ENCODE assay signal across 20 cellular contexts in genomic region chr10:63123963-63124362, GRCh38. TPM values are rescaled to one million over a fixed set of nuclear protein-coding genes. Genes with fewer than 3 reads are reported as not detected.
A peak's percentile ranks its signal among the peaks of the same experiment; 100 is the strongest.
DNase-seq lines count a peak whose midpoint lies in the region; ATAC-seq, FAIRE-seq and TF ChIP-seq lines count a peak whose summit lies in the region.
"Had no signal": no experiment of that assay in that cellular context is flagged by ENCODE, and none has a peak within 500 bp of the region (broad histone marks: within the 10 kb centered on the region; RNA-seq: fewer than 3 reads in every experiment).

No MANE protein-coding gene starts in this region.

- H2AFZ ChIP-seq in K562 (ENCODE audit: low read depth, low read length): no peak overlapping the region

- H3K27me3 ChIP-seq in K562 (ENCODE audit: control insufficient read depth in 2 of 2, insufficient read depth in 2 of 2, low read length in 2 of 2): no peaks in the 10 kb centered on the region
- H3K27me3 ChIP-seq: BLaER1 treated with 17β-estradiol and CSF1 and Interleukin-3, amounts not matched to agents 10 nM and 100 nM had no signal

- in situ Hi-C loops in K562 (cut with MboI): loop anchor here (25.0 kb wide), 1 partner anchor 1362 kb away; no protein-coding TSS in a partner anchor

- intact Hi-C loops in K562 (cut with micrococcal nuclease): no loop called here

- no peaks in the 10 kb centered on the region; a peak in 1 of 5 replicates for H3K4me1 ChIP-seq in K562 (replicated peaks in 1 of 2; ENCODE audit: control insufficient read depth in 2 of 2, insufficient read depth in 2 of 2, low read length in 2 of 2)
- H3K4me1 ChIP-seq: A549; BLaER1 treated with 17β-estradiol and CSF1 and Interleukin-3, amounts not matched to agents 10 nM and 100 nM had no signal

- no peaks in the 10 kb centered on the region for H3K9me3 ChIP-seq in K562 (replicated peaks; ENCODE audit: control insufficient read depth, insufficient read depth, low read depth, low read length)
- H3K9me3 ChIP-seq: A549 had no signal

- CTCF ChIA-PET in K562 (lab: Yijun Ruan, JAX; ENCODE audit: low intra/inter-chr PET ratio): no interaction called here

- no peak for TF ChIP-seq EP300 in K562 (IDR thresholded peaks at IDR 0.05; ENCODE audit: low read length)

- WGBS in K562 (ENCODE audit: insufficient coverage, low coverage, missing lambda C conversion rate): 25% methylated on average over 2 of the region's 2 CpGs

- POLR2A ChIA-PET in K562 (lab: Yijun Ruan, JAX): no interaction called here

- peak; percentile 30 for DNase-seq in activated CD8-positive, alpha-beta memory T cell treated with anti-CD3 and anti-CD28 coated beads for 24 hours
- no peak for DNase-seq in activated CD8-positive, alpha-beta memory T cell treated with anti-CD3 and anti-CD28 coated beads, Interleukin-2, amount 50 U/mL, for 4 hours
- peak; percentile 96 for DNase-seq in amniotic epithelial cell (ENCODE audit: low read depth)
- DNase-seq in K562 (ENCODE audit: extremely low read depth in 1 of 4, low spot score in 3 of 4): no peak
- DNase-seq in islet precursor cell: peak; percentile 67
- DNase-seq: Calu3; CD8-positive, alpha-beta T cell; GDM1; GOT3; H7; HFFc6 had no signal

- no peak overlapping the region for H3K4me3 ChIP-seq in K562
- H3K4me3 ChIP-seq: A549; BLaER1 treated with 17β-estradiol and CSF1 and Interleukin-3, amounts not matched to agents 10 nM and 100 nM had no signal

- H3K4me2 ChIP-seq in K562 (ENCODE audit: insufficient read depth, low read length): no peak overlapping the region
- H3K4me2 ChIP-seq: A549; BLaER1 treated with 17β-estradiol and CSF1 and Interleukin-3, amounts not matched to agents 10 nM and 100 nM had no signal

- no peaks in the 10 kb centered on the region for H4K20me1 ChIP-seq in K562 (replicated peaks; ENCODE audit: control insufficient read depth, insufficient read depth, low read length)
- H4K20me1 ChIP-seq: BLaER1 treated with 17β-estradiol and CSF1 and Interleukin-3, amounts not matched to agents 10 nM and 100 nM had no signal

- TF ChIP-seq CTCF in K562 (IDR thresholded peaks at IDR 0.05 in 2 of 3, conservative IDR thresholded peaks at IDR 0.05 in 1 of 3; ENCODE audit: insufficient read depth in 2 of 3, low read depth in 1 of 3, low read length in 3 of 3): no peak

- H3K79me2 ChIP-seq in K562 (ENCODE audit: control insufficient read depth, insufficient read depth, low read length): no peaks in the 10 kb centered on the region

- no peak for TF ChIP-seq RAD21 in K562 (CRISPR knock-in tag; conservative IDR thresholded peaks at IDR 0.05 in 1 of 2, IDR thresholded peaks at IDR 0.05 in 1 of 2)

- ATAC-seq in K562 (no peak), GM18867 (IDR thresholded peaks at IDR 0.05; ENCODE audit: unreplicated experiment) (no peak), GM21423 (IDR thresholded peaks at IDR 0.05; ENCODE audit: unreplicated experiment) (no peak), HG03095 (IDR thresholded peaks at IDR 0.05; ENCODE audit: unreplicated experiment) (no peak)
- ATAC-seq: A549; CD8-positive, alpha-beta T cell; HCT116 had no signal

- FAIRE-seq in K562 (lab: Jason Lieb, UNC): no peak
- FAIRE-seq: A549, GM12892, GM18507 had no signal

- no peaks in the 10 kb centered on the region for H3K9me1 ChIP-seq in K562 (ENCODE audit: control insufficient read depth, insufficient read depth, low read length)

- H3K36me3 ChIP-seq in K562 (ENCODE audit: control insufficient read depth, insufficient read depth, low read length): no peaks in the 10 kb centered on the region
- H3K36me3 ChIP-seq: BLaER1 treated with 17β-estradiol and CSF1 and Interleukin-3, amounts not matched to agents 10 nM and 100 nM had no signal

- no peak overlapping the region for H3K27ac ChIP-seq in K562 (ENCODE audit: extremely low read depth, low read depth, low read length)
- H3K27ac ChIP-seq: 22Rv1; A549; BLaER1 treated with 17β-estradiol and CSF1 and Interleukin-3, amounts not matched to agents 10 nM and 100 nM had no signal

- no peak for TF ChIP-seq POLR2A in K562 (conservative IDR thresholded peaks at IDR 0.05)

- no TSS peak for BruUV-seq in K562 (replicated peaks; lab: Mats Ljungman, UMichigan)

- H3K9ac ChIP-seq in K562 (ENCODE audit: insufficient read depth in 1 of 2, low read depth in 2 of 2, low read length in 2 of 2): no peak overlapping the region
- H3K9ac ChIP-seq: BLaER1 treated with 17β-estradiol and CSF1 and Interleukin-3, amounts not matched to agents 10 nM and 100 nM had no signal

TF ChIP-seq in K562, 482 proteins besides CTCF, POLR2A, EP300 and RAD21:
- TF ChIP-seq ESRRA (IDR thresholded peaks at IDR 0.05; ENCODE audit: borderline replicate concordance, low read depth): peak; percentile 68
- TF ChIP-seq TRIM25 (IDR thresholded peaks at IDR 0.05; ENCODE audit: borderline replicate concordance): no peak
- no peak for TF ChIP-seq ADNP (tag; IDR thresholded peaks at IDR 0.05)
- TF ChIP-seq SMAD4 (CRISPR knock-in tag; conservative IDR thresholded peaks at IDR 0.05): 0 out of 2 replicates have a peak, but pooled peaks have one; percentile 36
- no peak for TF ChIP-seq RFX5 (IDR thresholded peaks at IDR 0.05; ENCODE audit: low read depth, low read length)
- no peak for TF ChIP-seq LCOR (CRISPR knock-in tag; IDR thresholded peaks at IDR 0.05)
- TF ChIP-seq ZNF431 (CRISPR knock-in tag; IDR thresholded peaks at IDR 0.05): no peak
- TF ChIP-seq HOXB6 (CRISPR knock-in tag; IDR thresholded peaks at IDR 0.05; ENCODE audit: borderline replicate concordance): no peak
- no peak for TF ChIP-seq SMARCA5 (IDR thresholded peaks at IDR 0.05)
- TF ChIP-seq MTA2 (IDR thresholded peaks at IDR 0.05; ENCODE audit: low read depth): no peak
- no peak for TF ChIP-seq NUFIP1 (IDR thresholded peaks at IDR 0.05; ENCODE audit: partially characterized antibody)
- TF ChIP-seq EZH2 (IDR thresholded peaks at IDR 0.05; ENCODE audit: borderline replicate concordance, low read depth, low read length): no peak
- no peak for TF ChIP-seq TOE1 (IDR thresholded peaks at IDR 0.05; ENCODE audit: borderline replicate concordance)
- no peak for TF ChIP-seq TOE1 (CRISPR knock-in tag; IDR thresholded peaks at IDR 0.05; ENCODE audit: borderline replicate concordance, low read depth)
- no peak for TF ChIP-seq ZC3H11A (IDR thresholded peaks at IDR 0.05; ENCODE audit: low read depth, low read length)
TF ChIP-seq in K562: peak in this region for 2.

RNA-seq across cellular contexts. Expression of gene NRBF2, which starts 9.2 kb away (rescaled TPM):
- 7.5 and 15.7 TPM in 2 replicates for total RNA-seq in K562 (2011; cell fraction: chromatin; rRNA removed; ENCODE audit: low replicate concordance)
- 7.6 and 9.2 TPM in 2 replicates for total RNA-seq in K562 (2011; cell fraction: nucleolus; rRNA removed)
- 6.8 and 7.9 TPM in 2 replicates for total RNA-seq in K562 (2011; cell fraction: nucleoplasm; rRNA removed)
- total RNA-seq in K562 (2014; rRNA removed): 20.2 and 20.8 TPM in 2 replicates
- total RNA-seq in K562 (2014; rRNA removed; fragmentation: Illumina TruSeq; extraction: Trizol): 29.7 and 34.1 TPM in 2 replicates
- total RNA-seq in K562 (2015; rRNA removed; fragmentation: Illumina TruSeq; extraction: Trizol): 30.5 and 32.1 TPM in 2 replicates
- total RNA-seq in K562 (2021): 22.1 and 23.8 TPM in 2 replicates
- polyA plus RNA-seq in K562 (2011; rRNA removed): 26.5 and 30.5 TPM in 2 replicates
- 8.0 and 11.5 TPM in 2 replicates for polyA plus RNA-seq in K562 (2011; cell fraction: cytosol; rRNA removed)
- 5.8 and 9.5 TPM in 2 replicates for polyA plus RNA-seq in K562 (2011; cell fraction: nucleus; rRNA removed)
- polyA plus RNA-seq in K562 (2012): 25.5 and 27.5 TPM in 2 replicates
- polyA plus RNA-seq in K562 (2014; fragmentation: Illumina TruSeq; extraction: Trizol): 27.9 and 33.5 TPM in 2 replicates
- 10 to 100 TPM; 38.1 to 52.1 TPM for polyA plus RNA-seq in K562 (2014; fragmentation: Nextera tagmentation; extraction: Ambion mirVana)
- polyA plus RNA-seq in K562 (2014; rRNA removed): 24.7 and 25.3 TPM in 2 replicates
- 15.8 and 20.3 TPM in 2 replicates for polyA minus RNA-seq in K562 (2011; rRNA and poly(A)+ RNA removed)
- polyA minus RNA-seq in K562 (2011; cell fraction: cytosol; rRNA and poly(A)+ RNA removed): 8.4 and 12.0 TPM in 2 replicates
- polyA minus RNA-seq in K562 (2011; cell fraction: nucleus; rRNA and poly(A)+ RNA removed): 4.4 and 7.7 TPM in 2 replicates

Comparison
In these comparisons a context has a peak if more than half of its experiments do, and no peak if none do; other contexts are left out.
1. DNase-seq: peak in activated CD8-positive, alpha-beta memory T cell treated with anti-CD3 and anti-CD28 coated beads for 24 hours (single experiment), amniotic epithelial cell (single experiment) and islet precursor cell (single experiment); none in activated CD8-positive, alpha-beta memory T cell treated with anti-CD3 and anti-CD28 coated beads, Interleukin-2, amount 50 U/mL, for 4 hours (single experiment) and K562 (0 of 4).